9 cellular contexts compared by ENCODE assay signal in genomic region chr5:78907255-78907886, GRCh38.
DNase-seq lines count a peak whose midpoint lies in the region; ATAC-seq and TF ChIP-seq lines count a peak whose summit lies in the region.
"Had no signal": no experiment of that assay in that cellular context is flagged by ENCODE, and none has a peak within 500 bp of the region (broad histone marks: within the 10 kb centered on the region; RNA-seq: fewer than 3 reads in every experiment).

No MANE protein-coding gene starts in this region.

- H3K9me3 ChIP-seq in HUES48 (ENCODE audit: control insufficient read depth, insufficient read depth, low read length) (no peaks in the 10 kb centered on the region), mucosa of rectum (ENCODE audit: control insufficient read depth in 2 of 2, low read length in 2 of 2) (no peaks in the 10 kb centered on the region)

- peak overlapping the region; percentile 62 for H3K27ac ChIP-seq in HUES48 (ENCODE audit: low read depth, low read length)
- H3K27ac ChIP-seq in mucosa of rectum (ENCODE audit: low read depth in 2 of 2, low read length in 2 of 2) = peak overlapping the region; percentile 9 to 40

- TF ChIP-seq CTCF in AG04449 (IDR thresholded peaks at IDR 0.05; ENCODE audit: insufficient read depth, low read length, missing control alignments) = no peak
- no peak for TF ChIP-seq CTCF in GM10266 (IDR thresholded peaks at IDR 0.05; ENCODE audit: control insufficient read depth, insufficient read depth, low read depth, missing control alignments)

- DNase-seq in AG04449 (ENCODE audit: low read depth, low spot score) = peak; percentile 85
- peak; percentile 84 for DNase-seq in brain pericyte (ENCODE audit: low read depth, low spot score)
- no peak for DNase-seq in GM10266 (ENCODE audit: extremely low spot score)
- no peak for DNase-seq in naive thymus-derived CD8-positive, alpha-beta T cell
- DNase-seq in NCI-H2227 (lab: John Stamatoyannopoulos, UW; ENCODE audit: unreplicated experiment) = no peak
- DNase-seq: GF-D8 had no signal

- H3K4me1 ChIP-seq in HUES48 (ENCODE audit: control insufficient read depth, insufficient read depth, low read length) (peaks cover 29% of the 10 kb centered on the region), mucosa of rectum (ENCODE audit: control insufficient read depth in 2 of 2, insufficient read depth in 2 of 2, low read length in 2 of 2) (peaks cover 0 to 13% of the 10 kb centered on the region in 2 donors)

- H3K27ac Mint-ChIP-seq in naive thymus-derived CD8-positive, alpha-beta T cell = no peak overlapping the region

- peaks cover 2 to 19% (median 12%) of the 10 kb centered on the region in 3 donors for H3K36me3 Mint-ChIP-seq in naive thymus-derived CD8-positive, alpha-beta T cell

- H3K4me1 Mint-ChIP-seq in naive thymus-derived CD8-positive, alpha-beta T cell = peaks cover 0 to 32% (median 3%) of the 10 kb centered on the region in 4 donors

- CTCF ChIA-PET in AG04449 (lab: Yijun Ruan, JAX) = interaction anchor here (0.7 to 4.9 kb wide), 5 partner anchors 8 to 226 kb away, joined by 3 to 30 read pairs (median 7); no protein-coding TSS in a partner anchor

- ATAC-seq in naive thymus-derived CD8-positive, alpha-beta T cell = no peak
- ATAC-seq in HG03460 (IDR thresholded peaks at IDR 0.05; ENCODE audit: unreplicated experiment) = no peak

- peak overlapping the region; percentile 43 for H3K4me3 ChIP-seq in AG04449 (ENCODE audit: low read depth, low read length)
- no peak overlapping the region for H3K4me3 ChIP-seq in HUES48 (ENCODE audit: low read depth, low read length)
- peak overlapping the region in 1 of 2 donors; percentile 51 for H3K4me3 ChIP-seq in mucosa of rectum (ENCODE audit: low read length in 2 of 2)

- H3K36me3 ChIP-seq in HUES48 (ENCODE audit: control insufficient read depth, insufficient read depth, low read length) (no peaks in the 10 kb centered on the region), mucosa of rectum (ENCODE audit: control insufficient read depth in 2 of 2, insufficient read depth in 2 of 2, low read length in 2 of 2) (no peaks in the 10 kb centered on the region)

- H3K9ac ChIP-seq in HUES48 (ENCODE audit: low read depth, low read length) = no peak overlapping the region
- no peak overlapping the region for H3K9ac ChIP-seq in mucosa of rectum (ENCODE audit: low read depth in 1 of 2, low read length in 2 of 2)

- peaks cover 0 to 4% (median 0%) of the 10 kb centered on the region in 9 donors for H3K9me3 Mint-ChIP-seq in naive thymus-derived CD8-positive, alpha-beta T cell

- no peaks in the 10 kb centered on the region for H3K27me3 Mint-ChIP-seq in naive thymus-derived CD8-positive, alpha-beta T cell

- POLR2A ChIA-PET in AG04449 (lab: Yijun Ruan, JAX) = interaction anchor here (1.0 kb wide), 1 partner anchor 24 kb away, joined by 3 read pairs; no protein-coding TSS in a partner anchor
- POLR2A ChIA-PET in naive thymus-derived CD8-positive, alpha-beta T cell (lab: Charles Lee) = no interaction called here

- H3K4me3 Mint-ChIP-seq in naive thymus-derived CD8-positive, alpha-beta T cell = peak overlapping the region in 1 of 10 donors; percentile 6

- H3K27me3 ChIP-seq in HUES48 (ENCODE audit: control insufficient read depth, insufficient read depth, low read length) (no peaks in the 10 kb centered on the region), mucosa of rectum (ENCODE audit: control insufficient read depth in 2 of 2, insufficient read depth in 2 of 2, low read length in 2 of 2) (no peaks in the 10 kb centered on the region)

Comparison
In these comparisons a context has a peak if more than half of its experiments do, and no peak if none do; other contexts are left out.
1. DNase-seq: peak in AG04449 (single experiment) and brain pericyte (single experiment); none in GM10266 (single experiment), naive thymus-derived CD8-positive, alpha-beta T cell (0 of 10) and NCI-H2227 (single experiment).